13 cellular contexts compared by ENCODE assay signal in genomic region chr6:16697437-16698162, GRCh38.
DNase-seq lines count a peak whose midpoint lies in the region; ATAC-seq and TF ChIP-seq lines count a peak whose summit lies in the region.
"Had no signal": no experiment of that assay in that cellular context is flagged by ENCODE, and none has a peak within 500 bp of the region (broad histone marks: within the 10 kb centered on the region; RNA-seq: fewer than 3 reads in every experiment).

No MANE protein-coding gene starts in this region.

- H3K4me1 Mint-ChIP-seq in T-helper 1 cell treated with Interleukin-12 subunit alpha and Interleukin-12 subunit beta and Interleukin-4 antibody, amounts not matched to agents 30 μg/mL and 1 μg/mL, for 36 hours (ENCODE audit: low read depth): peaks cover 64% of the 10 kb centered on the region

- H3K27me3 Mint-ChIP-seq in T-helper 1 cell treated with Interleukin-12 subunit alpha and Interleukin-12 subunit beta and Interleukin-4 antibody, amounts not matched to agents 30 μg/mL and 1 μg/mL, for 36 hours (ENCODE audit: low read depth): no peaks in the 10 kb centered on the region

- H3F3A ChIP-seq in smooth muscle cell (ENCODE audit: low read depth): peaks cover 23% of the 10 kb centered on the region

- peak overlapping the region; percentile 52 for H3K4me3 Mint-ChIP-seq in T-helper 1 cell treated with Interleukin-12 subunit alpha and Interleukin-12 subunit beta and Interleukin-4 antibody, amounts not matched to agents 30 μg/mL and 1 μg/mL, for 36 hours

- no peak overlapping the region for H3K4me3 ChIP-seq in smooth muscle cell

- H3K27me3 ChIP-seq in smooth muscle cell (ENCODE audit: low read depth): no peaks in the 10 kb centered on the region
- H3K27me3 ChIP-seq: heart left ventricle had no signal

- H3K9ac ChIP-seq in smooth muscle cell (ENCODE audit: low read depth): peak overlapping the region; percentile 62

- ATAC-seq in esophagus mucosa (peak; percentile 58), left colon (no peak)

- intact Hi-C loops in left colon (cut with DNase I, micrococcal nuclease): no loop called here

- no peaks in the 10 kb centered on the region for H3K36me3 ChIP-seq in smooth muscle cell (ENCODE audit: low read depth)
- H3K36me3 ChIP-seq: heart left ventricle had no signal

- peak overlapping the region; percentile 79 for H3K4me2 ChIP-seq in smooth muscle cell

- H3K9me3 Mint-ChIP-seq in T-helper 1 cell treated with Interleukin-12 subunit alpha and Interleukin-12 subunit beta and Interleukin-4 antibody, amounts not matched to agents 30 μg/mL and 1 μg/mL, for 36 hours: peaks cover 4% of the 10 kb centered on the region

- WGBS in smooth muscle cell (ENCODE audit: low lambda C conversion rate): 44% methylated on average over 7 of the region's 7 CpGs

- H3K79me2 ChIP-seq in smooth muscle cell (ENCODE audit: low read depth): peaks cover 80% of the 10 kb centered on the region

- H3K27ac ChIP-seq in smooth muscle cell (ENCODE audit: low read depth): peak overlapping the region; percentile 91

- H2AFZ ChIP-seq in smooth muscle cell (ENCODE audit: low read depth): no peak overlapping the region

- peak overlapping the region; percentile 78 for H3K27ac Mint-ChIP-seq in T-helper 1 cell treated with Interleukin-12 subunit alpha and Interleukin-12 subunit beta and Interleukin-4 antibody, amounts not matched to agents 30 μg/mL and 1 μg/mL, for 36 hours

- peaks cover 27% of the 10 kb centered on the region for H4K20me1 ChIP-seq in smooth muscle cell (ENCODE audit: low read depth)

- H3K9me3 ChIP-seq in smooth muscle cell (replicated peaks; ENCODE audit: low read depth): no peaks in the 10 kb centered on the region

- H3K36me3 Mint-ChIP-seq in T-helper 1 cell treated with Interleukin-12 subunit alpha and Interleukin-12 subunit beta and Interleukin-4 antibody, amounts not matched to agents 30 μg/mL and 1 μg/mL, for 36 hours (ENCODE audit: low read depth): peaks cover 29% of the 10 kb centered on the region

- no peak for DNase-seq in T-helper 1 cell
- DNase-seq in NCI-H526 treated with DMSO at 0.1 percent for 48 hours (lab: John Stamatoyannopoulos, UW): peak; percentile 87
- no peak for DNase-seq in smooth muscle cell (lab: John Stamatoyannopoulos, UW; ENCODE audit: unreplicated experiment)
- no peak for DNase-seq in left colon
- DNase-seq in NCI-H2227 (lab: John Stamatoyannopoulos, UW; ENCODE audit: unreplicated experiment): no peak
- DNase-seq in NCI-H1694 treated with DMSO at 0.1 percent for 48 hours (lab: John Stamatoyannopoulos, UW): no peak
- DNase-seq: GF-D8, heart left ventricle, mesendoderm, NCI-H345, SHP77 treated with DMSO at 0.1 percent for 48 hours had no signal

- no peak for TF ChIP-seq CTCF in smooth muscle cell (IDR thresholded peaks at IDR 0.05; ENCODE audit: borderline replicate concordance, insufficient read depth, poor library complexity, severe bottlenecking)

- peaks cover 45% of the 10 kb centered on the region for H3K4me1 ChIP-seq in smooth muscle cell (ENCODE audit: low read depth)
